14 cellular contexts compared by ENCODE assay signal in the genomic region with DNA sequence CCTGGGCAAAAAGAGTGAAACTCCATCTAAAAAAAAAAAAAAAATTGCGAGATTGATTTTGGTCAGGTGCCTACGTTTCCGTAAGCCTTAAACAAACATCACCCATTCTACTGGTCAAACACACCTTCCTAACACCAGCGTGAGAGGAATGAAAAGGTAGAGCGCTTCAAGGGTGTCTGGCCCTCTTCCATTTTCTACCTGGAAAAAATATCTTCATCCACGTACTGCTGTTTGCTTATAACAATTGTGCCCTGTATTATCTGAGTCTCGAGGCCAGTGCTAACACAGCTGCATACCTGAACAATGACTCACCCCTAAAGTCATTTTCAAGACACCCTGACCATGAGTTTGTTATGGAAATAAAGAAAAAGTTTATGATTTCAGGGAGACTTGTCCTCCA. TPM values are rescaled to one million over a fixed set of nuclear protein-coding genes. Genes with fewer than 3 reads are reported as not detected.
DNase-seq lines count a peak whose midpoint lies in the region; ATAC-seq and TF ChIP-seq lines count a peak whose summit lies in the region.
"Had no signal": no experiment of that assay in that cellular context is flagged by ENCODE, and none has a peak within 500 bp of the region (broad histone marks: within the 10 kb centered on the region; RNA-seq: fewer than 3 reads in every experiment).

No MANE protein-coding gene starts in this region.

- no peaks in the 10 kb centered on the region for H3K27me3 Mint-ChIP-seq in T-helper 17 cell
- H3K27me3 Mint-ChIP-seq: activated naive CD4-positive, alpha-beta T cell treated with anti-CD3 and anti-CD28 coated beads, Interleukin-2, amount 50 U/mL, for 24 hours had no signal

- H3K9me2 ChIP-seq in MM.1S (replicated peaks; ENCODE audit: insufficient read depth, low read length), result no peaks in the 10 kb centered on the region

- DNase-seq in A172 (ENCODE audit: low spot score), result peak; percentile 85
- DNase-seq in HPDE6-E6E7 (ENCODE audit: extremely low spot score), result peak; percentile 49
- peak; percentile 74 for DNase-seq in iris pigment epithelial cell (ENCODE audit: low read depth)
- no peak for DNase-seq in MM.1S
- no peak for DNase-seq in T-helper 17 cell
- DNase-seq: C1 segment of cervical spinal cord, head of caudate nucleus, NCI-H1694 treated with DMSO at 0.1 percent for 48 hours, occipital lobe, T1000 had no signal

- H3K27ac Mint-ChIP-seq in T-helper 17 cell, result no peak overlapping the region

- no peaks in the 10 kb centered on the region for H4K20me1 ChIP-seq in MM.1S (ENCODE audit: insufficient read depth, low read length)

- H3K4me1 Mint-ChIP-seq in T-helper 17 cell, result peaks cover 21% of the 10 kb centered on the region

- ATAC-seq in GM19397 (IDR thresholded peaks at IDR 0.05; ENCODE audit: unreplicated experiment) (no peak), GM18873 (IDR thresholded peaks at IDR 0.05; ENCODE audit: low FRiP score, unreplicated experiment) (no peak), T-helper 17 cell (no peak)

- no peak overlapping the region for H3K4me2 ChIP-seq in MM.1S (ENCODE audit: low read depth, low read length)

- H2AFZ ChIP-seq in MM.1S (ENCODE audit: low read length), result no peak overlapping the region

- H3K4me1 ChIP-seq in MM.1S (ENCODE audit: low read length), result peaks cover 28% of the 10 kb centered on the region

- peak overlapping the region; percentile 89 for H3K27ac ChIP-seq in VCaP
- H3K27ac ChIP-seq in MM.1S (ENCODE audit: low read length), result no peak overlapping the region

- no peak for TF ChIP-seq CTCF in VCaP (conservative IDR thresholded peaks at IDR 0.05)
- no peak for TF ChIP-seq CTCF in MM.1S (IDR thresholded peaks at IDR 0.05; ENCODE audit: low read length)

- H3F3A ChIP-seq in MM.1S (ENCODE audit: insufficient read depth, low read length), result no peaks in the 10 kb centered on the region; the same call in none of the 2 replicates

- H3K27me3 ChIP-seq in MM.1S (replicated peaks; ENCODE audit: insufficient read depth, low read length), result no peaks in the 10 kb centered on the region

- no peaks in the 10 kb centered on the region for H3K36me3 ChIP-seq in MM.1S (replicated peaks; ENCODE audit: insufficient read depth, low read length)

- H3K36me3 Mint-ChIP-seq in T-helper 17 cell (ENCODE audit: low read depth), result peaks cover 2% of the 10 kb centered on the region

- H3K79me2 ChIP-seq in MM.1S (ENCODE audit: low read length), result no peaks in the 10 kb centered on the region

- H3K4me3 Mint-ChIP-seq in T-helper 17 cell, result no peak overlapping the region

- H3K9ac ChIP-seq in MM.1S (ENCODE audit: low read length), result no peak overlapping the region

- no peaks in the 10 kb centered on the region for H3K9me3 ChIP-seq in MM.1S (replicated peaks; ENCODE audit: insufficient read depth, low read length)
- H3K9me3 ChIP-seq in T-helper 17 cell (ENCODE audit: control insufficient read depth, low read length, poor library complexity, severe bottlenecking), result no peaks in the 10 kb centered on the region

- H3K4me3 ChIP-seq in MM.1S (ENCODE audit: low read length), result no peak overlapping the region

RNA-seq across cellular contexts. Expression of a gene that starts 13.9 kb away (rescaled TPM):
- total RNA-seq in A172 (2014; rRNA removed; shearing (Covaris generic)), result 16,491 and 16,946 TPM in 2 replicates
- total RNA-seq in T-helper 17 cell, result 1,000 to 10,000 TPM; 5,781 to 7,183 TPM

RNA-seq across cellular contexts. Expression of a gene that starts 55.6 kb away (rescaled TPM):
- not detected in 2 replicates for total RNA-seq in A172 (2014; rRNA removed; shearing (Covaris generic))
- not detected for total RNA-seq in T-helper 17 cell

Comparison
In these comparisons a context has a peak if more than half of its experiments do, and no peak if none do; other contexts are left out.
1. DNase-seq: peak in A172 (single experiment), HPDE6-E6E7 (single experiment) and iris pigment epithelial cell (single experiment); none in MM.1S (single experiment) and T-helper 17 cell (0 of 3).